22 cellular contexts compared by ENCODE assay signal in the genomic region with DNA sequence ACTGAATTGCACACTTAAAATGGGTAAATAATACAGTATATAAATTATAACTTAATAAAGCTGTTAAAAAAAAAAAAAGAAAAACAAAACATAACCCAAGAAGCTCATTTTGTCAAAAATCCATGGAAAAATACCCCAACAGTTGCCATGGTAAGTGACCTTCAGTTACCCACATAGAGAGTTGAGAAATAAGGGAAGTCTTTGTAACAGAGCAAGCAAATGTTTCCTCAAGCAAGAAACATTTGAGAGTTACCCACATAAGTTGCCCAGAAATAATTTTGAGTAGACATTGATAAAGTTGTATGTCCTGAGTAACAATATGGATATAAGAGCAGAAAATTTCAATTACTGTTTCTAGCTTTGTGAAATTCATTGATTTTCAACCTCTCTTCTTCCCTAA.
DNase-seq lines count a peak whose midpoint lies in the region; TF ChIP-seq lines count a peak whose summit lies in the region.
"Had no signal": no experiment of that assay in that cellular context is flagged by ENCODE, and none has a peak within 500 bp of the region (broad histone marks: within the 10 kb centered on the region; RNA-seq: fewer than 3 reads in every experiment).

No MANE protein-coding gene starts in this region.

- H3K27ac Mint-ChIP-seq in activated naive CD4-positive, alpha-beta T cell treated with anti-CD3 and anti-CD28 coated beads, Interleukin-2, amount 10 ng/mL, durations not matched to agents 7 days and 5 days: no peak overlapping the region
- no peak overlapping the region for H3K27ac Mint-ChIP-seq in neural progenitor cell
- H3K27ac Mint-ChIP-seq: B cell, CD14-positive monocyte, H9, HFFc6 had no signal

- no peak overlapping the region for H3K4me2 ChIP-seq in neural progenitor cell

- TF ChIP-seq CTCF in epithelial cell of proximal tubule (conservative IDR thresholded peaks at IDR 0.05; ENCODE audit: low read depth, low read length) (no peak), neural progenitor cell (IDR thresholded peaks at IDR 0.05) (no peak)

- H3K4me3 Mint-ChIP-seq in activated naive CD4-positive, alpha-beta T cell treated with anti-CD3 and anti-CD28 coated beads, Interleukin-2, amount 10 ng/mL, durations not matched to agents 7 days and 5 days: no peak overlapping the region
- H3K4me3 Mint-ChIP-seq in neural progenitor cell: no peak overlapping the region
- H3K4me3 Mint-ChIP-seq: B cell, H9, HFFc6 had no signal

- no peaks in the 10 kb centered on the region for H3K4me1 Mint-ChIP-seq in activated naive CD4-positive, alpha-beta T cell treated with anti-CD3 and anti-CD28 coated beads, Interleukin-2, amount 10 ng/mL, durations not matched to agents 7 days and 5 days
- peaks cover 2% of the 10 kb centered on the region for H3K4me1 Mint-ChIP-seq in neural progenitor cell
- H3K4me1 Mint-ChIP-seq: B cell, CD14-positive monocyte, H9 had no signal

- no peaks in the 10 kb centered on the region for H3K9me3 ChIP-seq in neural progenitor cell (ENCODE audit: low read depth)
- H3K9me3 ChIP-seq: MG63, SJCRH30 had no signal

- no peaks in the 10 kb centered on the region for H3K36me3 Mint-ChIP-seq in activated naive CD4-positive, alpha-beta T cell treated with anti-CD3 and anti-CD28 coated beads, Interleukin-2, amount 10 ng/mL, durations not matched to agents 7 days and 5 days
- H3K36me3 Mint-ChIP-seq in neural progenitor cell: no peaks in the 10 kb centered on the region
- H3K36me3 Mint-ChIP-seq: CD14-positive monocyte had no signal

- H3K36me3 ChIP-seq in neural progenitor cell: no peaks in the 10 kb centered on the region
- H3K36me3 ChIP-seq: MG63, SJCRH30 had no signal

- H4K20me1 ChIP-seq in neural progenitor cell (ENCODE audit: low read depth): no peaks in the 10 kb centered on the region

- peak; percentile 28 to 37 for DNase-seq in AML-193 (lab: John Stamatoyannopoulos, UW)
- peak; percentile 57 for DNase-seq in MV-4-11 (lab: John Stamatoyannopoulos, UW)
- peak; percentile 9 for DNase-seq in epithelial cell of proximal tubule (ENCODE audit: low read depth)
- DNase-seq in midbrain (lab: John Stamatoyannopoulos, UW): peak; percentile 2
- DNase-seq in activated naive CD4-positive, alpha-beta T cell treated with anti-CD3 and anti-CD28 coated beads, Interleukin-2, amount 10 ng/mL, durations not matched to agents 7 days and 5 days: no peak
- DNase-seq in ACHN: no peak
- DNase-seq in NCI-H187 treated with DMSO at 0.1 percent for 48 hours (lab: John Stamatoyannopoulos, UW): no peak
- DNase-seq in neural progenitor cell (ENCODE audit: low spot score): no peak
- DNase-seq: DMS53, GDM1, GM23248, H9, HFFc6, MG63, NCI-H1105, NCI-H2081, NCI-H2171, NCI-H526, SJCRH30 had no signal

- no peaks in the 10 kb centered on the region for H3F3A ChIP-seq in neural progenitor cell (ENCODE audit: low read depth)

- no peak overlapping the region for H3K9ac ChIP-seq in neural progenitor cell
- H3K9ac ChIP-seq: GM23248 had no signal

- CTCF ChIA-PET in activated naive CD4-positive, alpha-beta T cell treated with anti-CD3 and anti-CD28 coated beads, Interleukin-2, amount 10 ng/mL, durations not matched to agents 7 days and 5 days (lab: Charles Lee): no interaction called here

- H3K27me3 Mint-ChIP-seq in activated naive CD4-positive, alpha-beta T cell treated with anti-CD3 and anti-CD28 coated beads, Interleukin-2, amount 10 ng/mL, durations not matched to agents 7 days and 5 days: no peaks in the 10 kb centered on the region
- H3K27me3 Mint-ChIP-seq in neural progenitor cell (ENCODE audit: insufficient read depth, low read depth): no peaks in the 10 kb centered on the region
- H3K27me3 Mint-ChIP-seq: B cell had no signal

- no peak overlapping the region for H3K4me3 ChIP-seq in epithelial cell of proximal tubule (ENCODE audit: low read depth, low read length)
- H3K4me3 ChIP-seq in neural progenitor cell: no peak overlapping the region
- H3K4me3 ChIP-seq: GM23248, MG63, SJCRH30 had no signal

- H3K9me3 Mint-ChIP-seq in activated naive CD4-positive, alpha-beta T cell treated with anti-CD3 and anti-CD28 coated beads, Interleukin-2, amount 10 ng/mL, durations not matched to agents 7 days and 5 days: no peaks in the 10 kb centered on the region
- H3K9me3 Mint-ChIP-seq in neural progenitor cell: no peaks in the 10 kb centered on the region
- H3K9me3 Mint-ChIP-seq: H9 had no signal

- H3K4me1 ChIP-seq in neural progenitor cell: no peaks in the 10 kb centered on the region
- H3K4me1 ChIP-seq: SJCRH30 had no signal

- H3K79me2 ChIP-seq in neural progenitor cell (ENCODE audit: low read depth): no peaks in the 10 kb centered on the region

- H3K27me3 ChIP-seq in neural progenitor cell: no peaks in the 10 kb centered on the region
- H3K27me3 ChIP-seq: MG63, SJCRH30 had no signal

- H3K27ac ChIP-seq in neural progenitor cell: no peak overlapping the region
- H3K27ac ChIP-seq: GM23248, RWPE1, SJCRH30 had no signal

- in situ Hi-C loops in ACHN (cut with HindIII; ENCODE audit: low pct_ligation_motif_present, low pct_unique_long_range_greater_than_20kb, low sequenced_read_pairs): no loop called here

- H2AFZ ChIP-seq in neural progenitor cell (replicated peaks): no peak overlapping the region
- H2AFZ ChIP-seq: GM23248 had no signal

Comparison
In these comparisons a context has a peak if more than half of its experiments do, and no peak if none do; other contexts are left out.
1. DNase-seq: peak in AML-193 (2 of 2), MV-4-11 (single experiment), epithelial cell of proximal tubule (single experiment) and midbrain (single experiment); none in activated naive CD4-positive, alpha-beta T cell treated with anti-CD3 and anti-CD28 coated beads, Interleukin-2, amount 10 ng/mL, durations not matched to agents 7 days and 5 days (single experiment), ACHN (single experiment), NCI-H187 treated with DMSO at 0.1 percent for 48 hours (single experiment) and neural progenitor cell (single experiment).